ENCODE assay signal across 9 cellular contexts in genomic region chr22:31917227-31917921, GRCh38. TPM values are rescaled to one million over a fixed set of nuclear protein-coding genes. Genes with fewer than 3 reads are reported as not detected.
A peak's percentile ranks its signal among the peaks of the same experiment; 100 is the strongest.
DNase-seq lines count a peak whose midpoint lies in the region; ATAC-seq and TF ChIP-seq lines count a peak whose summit lies in the region.
"Had no signal": no experiment of that assay in that cellular context is flagged by ENCODE, and none has a peak within 500 bp of the region (broad histone marks: within the 10 kb centered on the region; RNA-seq: fewer than 3 reads in every experiment).

No MANE protein-coding gene starts in this region.

- no peaks in the 10 kb centered on the region for H3K27me3 Mint-ChIP-seq in activated T-cell treated with anti-CD3 and anti-CD28 coated beads, Interleukin-2, amount 50 U/mL, for 4 hours (ENCODE audit: low read depth)

- no peak for TF ChIP-seq POLR2A in adrenal gland (IDR thresholded peaks at IDR 0.05)

- peak; percentile 34 to 49 for ATAC-seq in activated T-cell treated with anti-CD3 and anti-CD28 coated beads, Interleukin-2, amount 50 U/mL, for 4 hours
- peak; percentile 71 for ATAC-seq in HG03066 (IDR thresholded peaks at IDR 0.05; ENCODE audit: low read depth, unreplicated experiment)
- ATAC-seq in stimulated activated naive CD8-positive, alpha-beta T cell treated with anti-CD3 and anti-CD28 coated beads, Interleukin-15, Interleukin-2, amounts not matched to agents 100 U/mL and 50 U/mL, for 24 hours = peak; percentile 65
- ATAC-seq: gastrocnemius medialis had no signal

- no peaks in the 10 kb centered on the region for H3K9me3 Mint-ChIP-seq in activated T-cell treated with anti-CD3 and anti-CD28 coated beads, Interleukin-2, amount 50 U/mL, for 4 hours

- H3K4me3 Mint-ChIP-seq in activated T-cell treated with anti-CD3 and anti-CD28 coated beads, Interleukin-2, amount 50 U/mL, for 4 hours = peak overlapping the region; percentile 20

- H3K36me3 Mint-ChIP-seq in activated T-cell treated with anti-CD3 and anti-CD28 coated beads, Interleukin-2, amount 50 U/mL, for 4 hours (ENCODE audit: insufficient read depth) = no peaks in the 10 kb centered on the region

- no peak for TF ChIP-seq CTCF in adrenal gland (IDR thresholded peaks at IDR 0.05)

- H3K4me1 ChIP-seq in adrenal gland (replicated peaks in 1 of 2) = peaks cover 0 to 10% of the 10 kb centered on the region in 2 donors

- peak overlapping the region in 2 of 5 donors; percentile 5 to 71 for H3K27ac ChIP-seq in adrenal gland
- H3K27ac ChIP-seq: gastrocnemius medialis had no signal

- 62 to 81% (median 77%) methylated on average over 9 to 17 of the region's 17 CpGs for WGBS in adrenal gland, 4 donors

- H3K27me3 ChIP-seq in adrenal gland = no peaks in the 10 kb centered on the region
- H3K27me3 ChIP-seq: gastrocnemius medialis had no signal

- H3K4me3 ChIP-seq in adrenal gland = no peak overlapping the region
- H3K4me3 ChIP-seq: gastrocnemius medialis had no signal

- H3K36me3 ChIP-seq in adrenal gland (replicated peaks in 1 of 2) = no peaks in the 10 kb centered on the region
- H3K36me3 ChIP-seq: gastrocnemius medialis had no signal

- no peak for DNase-seq in activated T-cell treated with anti-CD3 and anti-CD28 coated beads, Interleukin-2, amount 50 U/mL, for 4 hours
- no peak for DNase-seq in activated T-cell treated with anti-CD3 and anti-CD28 coated beads, Interleukin-2, amount 50 U/mL, for 1 hour
- DNase-seq in adrenal gland (peak in 6 of 7 donors; percentile 27 to 64 (median 32)), NCI-H524 (lab: John Stamatoyannopoulos, UW) (no peak), NCI-H748 treated with DMSO at 0.1 percent for 48 hours (lab: John Stamatoyannopoulos, UW) (no peak), iPS-NIHi7 (ENCODE audit: extremely low spot score) (no peak)
- peak; percentile 10 for DNase-seq in stimulated activated naive CD8-positive, alpha-beta T cell treated with anti-CD3 and anti-CD28 coated beads, Interleukin-15, Interleukin-2, amounts not matched to agents 100 U/mL and 50 U/mL, for 24 hours

- H3K4me1 Mint-ChIP-seq in activated T-cell treated with anti-CD3 and anti-CD28 coated beads, Interleukin-2, amount 50 U/mL, for 4 hours (ENCODE audit: low read depth) = peaks cover 6% of the 10 kb centered on the region

- intact Hi-C loops in adrenal gland (cut with DNase I) = no loop called here

- no peaks in the 10 kb centered on the region for H3K9me3 ChIP-seq in adrenal gland (replicated peaks in 1 of 3)
- H3K9me3 ChIP-seq: gastrocnemius medialis had no signal

RNA-seq across cellular contexts. Expression of gene YWHAH, which starts 27.0 kb away (rescaled TPM):
- 10 to 100 TPM; 63.0 to 88.6 (median 78.1) TPM for total RNA-seq in activated T-cell treated with anti-CD3 and anti-CD28 coated beads, Interleukin-2, amount 50 U/mL, for 4 hours
- 100 to 1,000 TPM in 3 of 8 donors, 10 to 100 TPM in 5; 60.3 to 128 (median 85.1) TPM for total RNA-seq in adrenal gland
- 100 to 1,000 TPM in 1 of 3 donors, 10 to 100 TPM in 2; 50.6 to 116 (median 53.5) TPM for polyA plus RNA-seq in adrenal gland

Comparison
In these comparisons a context has a peak if more than half of its experiments do, and no peak if none do; other contexts are left out.
1. DNase-seq: peak in adrenal gland (6 of 7) and stimulated activated naive CD8-positive, alpha-beta T cell treated with anti-CD3 and anti-CD28 coated beads, Interleukin-15, Interleukin-2, amounts not matched to agents 100 U/mL and 50 U/mL, for 24 hours (single experiment); none in activated T-cell treated with anti-CD3 and anti-CD28 coated beads, Interleukin-2, amount 50 U/mL, for 4 hours (single experiment), activated T-cell treated with anti-CD3 and anti-CD28 coated beads, Interleukin-2, amount 50 U/mL, for 1 hour (single experiment), NCI-H524 (0 of 2), NCI-H748 treated with DMSO at 0.1 percent for 48 hours (single experiment) and iPS-NIHi7 (single experiment).
2. Peak in every context shown above with its lines, with median percentiles within 50 percentile points of each other: ATAC-seq.